8 cellular contexts compared by ENCODE assay signal in genomic region chr2:135985018-135985825, GRCh38. TPM values are rescaled to one million over a fixed set of nuclear protein-coding genes. Genes with fewer than 3 reads are reported as not detected.
DNase-seq lines count a peak whose midpoint lies in the region; ATAC-seq and TF ChIP-seq lines count a peak whose summit lies in the region.

TSS of gene DARS1 (minus strand) at chr2:135985626. CDS start at chr2:135985468, 158 bp downstream.

- peaks cover 35% of the 10 kb centered on the region for H3K4me1 ChIP-seq in CD4-positive, alpha-beta memory T cell (ENCODE audit: insufficient read depth, low read length)
- H3K4me1 ChIP-seq in duodenal mucosa (ENCODE audit: control insufficient read depth in 1 of 2, insufficient read depth in 2 of 2, low read length in 2 of 2) (peaks cover 13 to 16% of the 10 kb centered on the region in 2 donors), right lobe of liver (peaks cover 0 to 14% (median 4%) of the 10 kb centered on the region in 4 donors)

- no peaks in the 10 kb centered on the region for H3K27me3 Mint-ChIP-seq in CD4-positive, alpha-beta memory T cell
- no peaks in the 10 kb centered on the region for H3K27me3 Mint-ChIP-seq in activated CD4-positive, alpha-beta memory T cell treated with anti-CD3 and anti-CD28 coated beads for 36 hours

- TF ChIP-seq POLR2A in right lobe of liver (IDR thresholded peaks at IDR 0.05): peak; percentile 85

- H3K4me3 ChIP-seq in CD4-positive, alpha-beta memory T cell (ENCODE audit: low read length in 2 of 2): peak within 1 kb of the TSS; percentile 43 to 82
- H3K4me3 ChIP-seq in duodenal mucosa (ENCODE audit: low read depth in 1 of 2, low read length in 2 of 2) (peak within 1 kb of the TSS; percentile 92 to 97), right lobe of liver (peak within 1 kb of the TSS; percentile 47 to 97 (median 91))

- no peaks in the 10 kb centered on the region for H3K9me3 Mint-ChIP-seq in CD4-positive, alpha-beta memory T cell
- no peaks in the 10 kb centered on the region for H3K9me3 Mint-ChIP-seq in activated CD4-positive, alpha-beta memory T cell treated with anti-CD3 and anti-CD28 coated beads for 36 hours

- peak; percentile 56 to 81 (median 78) for DNase-seq in CD4-positive, alpha-beta memory T cell
- DNase-seq in NCI-H82 (lab: John Stamatoyannopoulos, UW) (peak; percentile 96), right lobe of liver (peak; percentile 97)
- peak; percentile 92 for DNase-seq in activated CD4-positive, alpha-beta memory T cell treated with anti-CD3 and anti-CD28 coated beads for 36 hours
- peak; percentile 80 for DNase-seq in stimulated activated CD4-positive, alpha-beta T cell treated with anti-CD3 and anti-CD28 coated beads, Interleukin-4, amount 100 ng/mL, for 24 hours

- H3K36me3 ChIP-seq in CD4-positive, alpha-beta memory T cell (ENCODE audit: insufficient read depth, low read length): no peaks in the 10 kb centered on the region
- peaks cover 0 to 3% of the 10 kb centered on the region in 2 donors for H3K36me3 ChIP-seq in duodenal mucosa (ENCODE audit: control insufficient read depth in 1 of 2, insufficient read depth in 2 of 2, low read length in 2 of 2)
- peaks cover 0 to 3% (median under 1%) of the 10 kb centered on the region in 4 donors for H3K36me3 ChIP-seq in right lobe of liver

- ATAC-seq in GM19452 (IDR thresholded peaks at IDR 0.05; ENCODE audit: unreplicated experiment): peak; percentile 77
- peak; percentile 32 for ATAC-seq in HG03575 (IDR thresholded peaks at IDR 0.05; ENCODE audit: extremely low read depth, insufficient number of reproducible peaks, low FRiP score, unreplicated experiment)
- ATAC-seq in right lobe of liver: peak; percentile 94 to 98 (median 97)

- CTCF ChIA-PET in CD4-positive, alpha-beta memory T cell (lab: Charles Lee; ENCODE audit: partially characterized antibody): interaction anchor here (0.7 to 1.7 kb wide), 8 partner anchors 9 to 391 kb away, joined by 3 to 5 read pairs (median 3); no protein-coding TSS in a partner anchor
- CTCF ChIA-PET in activated CD4-positive, alpha-beta memory T cell treated with anti-CD3 and anti-CD28 coated beads for 36 hours (lab: Charles Lee): interaction anchor here (1.0 to 1.9 kb wide), 5 partner anchors 65 to 399 kb away, joined by 3 to 8 read pairs (median 6); no protein-coding TSS in a partner anchor

- H3K27me3 ChIP-seq in CD4-positive, alpha-beta memory T cell (ENCODE audit: insufficient read depth, low read length): no peaks in the 10 kb centered on the region
- H3K27me3 ChIP-seq in duodenal mucosa (ENCODE audit: control insufficient read depth in 1 of 2, insufficient read depth in 2 of 2, low read length in 2 of 2): no peaks in the 10 kb centered on the region
- no peaks in the 10 kb centered on the region for H3K27me3 ChIP-seq in right lobe of liver

- 0% methylated on average over 11 of the region's 64 CpGs for WGBS in right lobe of liver (ENCODE audit: insufficient coverage, low coverage, low lambda C conversion rate, missing lambda C conversion rate)

- peak within 1 kb of the TSS; percentile 99 for H3K27ac ChIP-seq in CD4-positive, alpha-beta memory T cell (ENCODE audit: low read depth, low read length)
- H3K27ac ChIP-seq in duodenal mucosa (ENCODE audit: low read depth, low read length) (peak within 1 kb of the TSS; percentile 95), right lobe of liver (peak within 1 kb of the TSS; percentile 97 to 99 (median 98))

- intact Hi-C loops in CD4-positive, alpha-beta memory T cell (cut with micrococcal nuclease): loop anchor here (1.0 to 2.0 kb wide), 6 partner anchors 24 to 394 kb away; no protein-coding TSS in a partner anchor
- intact Hi-C loops in activated CD4-positive, alpha-beta memory T cell treated with anti-CD3 and anti-CD28 coated beads for 36 hours (cut with micrococcal nuclease): loop anchor here (1.0 to 10.0 kb wide), 14 partner anchors 11 to 1070 kb away; partner anchors contain the start of genes CCNT2, MCM6, R3HDM1 and UBXN4
- intact Hi-C loops in right lobe of liver (cut with DNase I): no loop called here

- H3K9ac ChIP-seq in duodenal mucosa (ENCODE audit: low read depth in 1 of 2, low read length in 2 of 2): peak within 1 kb of the TSS; percentile 97

- no peaks in the 10 kb centered on the region for H3K9me3 ChIP-seq in CD4-positive, alpha-beta memory T cell (ENCODE audit: control insufficient read depth in 1 of 2, low read length in 2 of 2)
- H3K9me3 ChIP-seq in duodenal mucosa (ENCODE audit: control insufficient read depth in 1 of 2, low read length in 2 of 2) (no peaks in the 10 kb centered on the region), right lobe of liver (no peaks in the 10 kb centered on the region)

- POLR2A ChIA-PET in CD4-positive, alpha-beta memory T cell (lab: Charles Lee; ENCODE audit: partially characterized antibody): interaction anchor here (0.6 to 3.5 kb wide), 32 partner anchors 9 to 397 kb away, joined by 3 to 29 read pairs (median 4); partner anchors contain the start of gene CXCR4
- POLR2A ChIA-PET in activated CD4-positive, alpha-beta memory T cell treated with anti-CD3 and anti-CD28 coated beads for 36 hours (lab: Charles Lee): interaction anchor here (0.8 to 4.3 kb wide), 14 partner anchors 11 to 396 kb away, joined by 3 to 44 read pairs (median 4); partner anchors contain the start of gene MCM6

- H3K4me3 Mint-ChIP-seq in CD4-positive, alpha-beta memory T cell: peak within 1 kb of the TSS; percentile 95 to 99 (median 98)
- peak within 1 kb of the TSS; percentile 90 for H3K4me3 Mint-ChIP-seq in activated CD4-positive, alpha-beta memory T cell treated with anti-CD3 and anti-CD28 coated beads for 36 hours

- no peak for TF ChIP-seq CTCF in right lobe of liver (IDR thresholded peaks at IDR 0.05)

- H3K27ac Mint-ChIP-seq in CD4-positive, alpha-beta memory T cell: peak within 1 kb of the TSS; percentile 96 to 100 (median 99)
- peak within 1 kb of the TSS; percentile 97 for H3K27ac Mint-ChIP-seq in activated CD4-positive, alpha-beta memory T cell treated with anti-CD3 and anti-CD28 coated beads for 36 hours

- peaks cover 10 to 29% of the 10 kb centered on the region in 2 donors for H3K36me3 Mint-ChIP-seq in CD4-positive, alpha-beta memory T cell
- peaks cover 35% of the 10 kb centered on the region for H3K36me3 Mint-ChIP-seq in activated CD4-positive, alpha-beta memory T cell treated with anti-CD3 and anti-CD28 coated beads for 36 hours

- H3K4me1 Mint-ChIP-seq in CD4-positive, alpha-beta memory T cell: peaks cover 26 to 61% (median 35%) of the 10 kb centered on the region in 4 donors
- peaks cover 48% of the 10 kb centered on the region for H3K4me1 Mint-ChIP-seq in activated CD4-positive, alpha-beta memory T cell treated with anti-CD3 and anti-CD28 coated beads for 36 hours (ENCODE audit: low read depth)

RNA-seq across cellular contexts. Expression of gene DARS1, which starts in this region (rescaled TPM):
- 10 to 100 TPM; 84.9 to 90.1 TPM for total RNA-seq in CD4-positive, alpha-beta memory T cell
- 100 to 1,000 TPM; 109 to 230 TPM for polyA plus RNA-seq in CD4-positive, alpha-beta memory T cell
- total RNA-seq in activated CD4-positive, alpha-beta memory T cell treated with anti-CD3 and anti-CD28 coated beads for 36 hours: 100 to 1,000 TPM; 215 to 218 TPM
- total RNA-seq in right lobe of liver: 10 to 100 TPM; 19.9 to 49.1 (median 34.8) TPM

Comparison
In these comparisons a context has a peak if more than half of its experiments do, and no peak if none do; other contexts are left out.
1. Peak in every context shown above with its lines: DNase-seq, ATAC-seq, H3K4me3 ChIP-seq and H3K27ac ChIP-seq.
2. ATAC-seq: peak in every context shown above with its lines; median percentile 97 in right lobe of liver; 77 in GM19452; 32 in HG03575.
3. intact Hi-C loops: an anchor here in CD4-positive, alpha-beta memory T cell (1.0 to 2.0 kb wide) and activated CD4-positive, alpha-beta memory T cell treated with anti-CD3 and anti-CD28 coated beads for 36 hours (1.0 to 10.0 kb wide); none called in right lobe of liver.